ENCODE assay signal across 20 cellular contexts in the genomic region with DNA sequence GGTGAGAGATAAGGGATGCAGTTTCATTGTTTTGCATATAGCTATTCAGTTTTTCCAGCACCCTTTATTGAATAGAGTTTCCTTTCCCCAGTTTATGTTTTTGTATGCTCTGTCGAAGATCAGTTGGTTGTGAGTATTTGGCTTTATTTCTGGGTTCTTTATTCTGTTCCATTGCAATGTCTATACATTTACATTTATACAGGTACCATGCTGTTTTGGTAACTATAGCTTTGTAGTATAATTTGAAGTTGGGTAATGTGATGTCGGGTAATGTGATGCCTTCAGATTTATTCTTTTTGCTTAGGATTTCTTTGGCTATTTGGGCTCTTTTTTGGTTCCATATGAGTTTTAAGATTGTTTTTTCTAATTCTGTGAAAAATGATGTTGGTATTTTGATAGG.
"Had no signal": no experiment of that assay in that cellular context is flagged by ENCODE, and none has a peak within 500 bp of the region (broad histone marks: within the 10 kb centered on the region; RNA-seq: fewer than 3 reads in every experiment).

No MANE protein-coding gene starts in this region.

- H3K4me1 ChIP-seq: colonic mucosa, foreskin keratinocyte, lower lobe of right lung had no signal

- H3K36me3 ChIP-seq: colonic mucosa had no signal

- H3K27me3 ChIP-seq: colonic mucosa, esophagus muscularis mucosa, foreskin keratinocyte, gastroesophageal sphincter, heart left ventricle, hepatocyte, left lung had no signal

- H2AFZ ChIP-seq: hepatocyte had no signal

- H3K4me3 ChIP-seq: colonic mucosa, esophagus muscularis mucosa, gastroesophageal sphincter, heart left ventricle, hepatocyte, left lung, lower lobe of right lung, mucosa of descending colon had no signal

- ATAC-seq: foreskin keratinocyte, gastroesophageal sphincter, heart left ventricle, left cardiac atrium, left lung, left ventricle myocardium superior, lower lobe of right lung, mucosa of descending colon had no signal

- H3K27ac ChIP-seq: colonic mucosa, esophagus muscularis mucosa, foreskin keratinocyte, gastroesophageal sphincter, heart left ventricle, hepatocyte, left lung, lower lobe of right lung had no signal

- DNase-seq: colonic mucosa; cortex of kidney; effector CD4-positive, alpha-beta T cell; effector memory CD4-positive, alpha-beta T cell; foreskin keratinocyte; heart left ventricle; hypothalamus; left cardiac atrium; left lung; left ventricle myocardium superior; lower lobe of right lung; mesenchymal stem cell; mucosa of descending colon had no signal

- H3K4me2 ChIP-seq: hepatocyte had no signal

- H3K9me3 ChIP-seq: colonic mucosa, esophagus muscularis mucosa, gastroesophageal sphincter, left lung, lower lobe of right lung, mucosa of descending colon had no signal

- FAIRE-seq: endothelial cell of umbilical vein, frontal cortex, islet of Langerhans, keratinocyte had no signal
